ENCODE assay signal across 8 cellular contexts in the genomic region with DNA sequence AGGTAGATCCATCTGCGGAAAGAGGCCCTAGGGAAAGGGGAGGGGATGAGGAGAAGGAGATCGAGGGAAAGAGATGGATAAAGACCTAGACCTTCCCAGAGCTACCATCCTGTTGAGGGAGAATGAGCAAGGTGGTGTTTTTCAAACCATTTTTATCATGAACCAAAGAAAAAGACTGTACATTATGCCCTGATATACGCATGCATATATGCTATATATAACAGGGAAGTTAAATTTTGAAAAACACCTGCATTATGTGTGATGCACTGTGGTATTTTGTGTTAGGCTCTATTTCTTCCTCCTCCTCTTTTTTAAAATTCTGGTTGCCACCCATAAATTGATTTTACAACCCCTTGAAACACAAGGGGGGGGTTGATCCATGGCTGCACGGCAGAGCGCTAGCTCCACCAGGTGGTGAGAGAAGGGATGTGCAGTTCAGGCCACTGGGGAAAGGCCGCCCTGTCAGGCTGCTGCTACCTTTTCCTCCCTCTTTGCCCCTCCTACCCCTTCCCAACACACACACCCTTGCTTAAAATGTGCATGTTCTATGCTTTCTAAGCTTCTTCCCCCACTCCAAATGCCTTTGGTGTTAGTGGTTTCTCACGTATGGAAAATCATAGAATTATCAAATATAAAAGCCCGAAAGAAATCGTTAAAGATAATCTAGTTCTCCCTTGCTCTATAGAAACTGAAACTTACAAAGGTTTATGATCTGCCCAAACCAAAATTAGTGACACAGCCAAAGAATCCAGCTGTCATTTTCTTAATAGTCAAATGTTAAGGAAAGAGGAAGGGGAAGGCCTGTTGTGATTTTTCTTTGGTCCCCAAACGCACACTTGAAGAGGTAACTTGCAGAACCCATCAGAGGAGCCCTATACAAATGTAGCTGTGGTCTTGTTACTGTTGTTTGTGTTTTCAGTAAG.
DNase-seq lines count a peak whose midpoint lies in the region; TF ChIP-seq lines count a peak whose summit lies in the region.

No MANE protein-coding gene starts in this region.

- H3K4me3 ChIP-seq in colonic mucosa = no peak overlapping the region
- no peak overlapping the region for H3K4me3 ChIP-seq in effector memory CD4-positive, alpha-beta T cell (ENCODE audit: insufficient read depth, low read depth, low read length, poor library complexity, severe bottlenecking)

- H3K9me3 ChIP-seq in colonic mucosa = no peaks in the 10 kb centered on the region
- H3K9me3 ChIP-seq in effector memory CD4-positive, alpha-beta T cell (ENCODE audit: control insufficient read depth, low read length) = no peaks in the 10 kb centered on the region

- DNase-seq in activated naive CD4-positive, alpha-beta T cell treated with Interleukin-2 at 50 U/mL for 16 hours = peak; percentile 6
- no peak for DNase-seq in activated naive CD4-positive, alpha-beta T cell treated with anti-CD3 and anti-CD28 coated beads, Interleukin-2, amount 50 U/mL, for 16 hours
- peak; percentile 56 for DNase-seq in M059J (ENCODE audit: low read depth)
- DNase-seq in RPMI7951 (ENCODE audit: low read depth) = peak; percentile 35
- DNase-seq in colonic mucosa = peak; percentile 60
- peak; percentile 50 to 67 for DNase-seq in lung microvascular endothelial cell (ENCODE audit: low read depth in 2 of 2)
- DNase-seq in ureter (ENCODE audit: low spot score) = peak; percentile 55
- DNase-seq in effector memory CD4-positive, alpha-beta T cell = no peak

- intact Hi-C loops in colonic mucosa (cut with DNase I) = loop anchor here (2.0 to 10.0 kb wide), 2 partner anchors 117 to 443 kb away; no protein-coding TSS in a partner anchor

- no peaks in the 10 kb centered on the region for H3K4me1 ChIP-seq in colonic mucosa
- H3K4me1 ChIP-seq in effector memory CD4-positive, alpha-beta T cell (ENCODE audit: control insufficient read depth, insufficient read depth, low read length, poor library complexity, severe bottlenecking) = no peaks in the 10 kb centered on the region

- no peak overlapping the region for H3K27ac ChIP-seq in colonic mucosa
- no peak overlapping the region for H3K27ac ChIP-seq in effector memory CD4-positive, alpha-beta T cell (ENCODE audit: insufficient read depth, low read length, poor library complexity, severe bottlenecking)

- no peak overlapping the region for H3K9ac ChIP-seq in colonic mucosa (ENCODE audit: low read depth in 2 of 2, low read length in 2 of 2)

- TF ChIP-seq CTCF in colonic mucosa (IDR thresholded peaks at IDR 0.05) = peak; percentile 93

- no peaks in the 10 kb centered on the region for H3K27me3 ChIP-seq in colonic mucosa
- H3K27me3 ChIP-seq in effector memory CD4-positive, alpha-beta T cell (replicated peaks; ENCODE audit: control insufficient read depth, insufficient read depth, low read length, poor library complexity, severe bottlenecking) = no peaks in the 10 kb centered on the region

- H3K36me3 ChIP-seq in colonic mucosa = no peaks in the 10 kb centered on the region
- no peaks in the 10 kb centered on the region for H3K36me3 ChIP-seq in effector memory CD4-positive, alpha-beta T cell (ENCODE audit: control insufficient read depth, insufficient read depth, low read length)

Comparison
In these comparisons a context has a peak if more than half of its experiments do, and no peak if none do; other contexts are left out.
1. DNase-seq: peak in activated naive CD4-positive, alpha-beta T cell treated with Interleukin-2 at 50 U/mL for 16 hours (single experiment), M059J (single experiment), RPMI7951 (single experiment), colonic mucosa (single experiment), lung microvascular endothelial cell (2 of 2) and ureter (single experiment); none in activated naive CD4-positive, alpha-beta T cell treated with anti-CD3 and anti-CD28 coated beads, Interleukin-2, amount 50 U/mL, for 16 hours (single experiment) and effector memory CD4-positive, alpha-beta T cell (0 of 3).